16 cellular contexts compared by ENCODE assay signal in the genomic region with DNA sequence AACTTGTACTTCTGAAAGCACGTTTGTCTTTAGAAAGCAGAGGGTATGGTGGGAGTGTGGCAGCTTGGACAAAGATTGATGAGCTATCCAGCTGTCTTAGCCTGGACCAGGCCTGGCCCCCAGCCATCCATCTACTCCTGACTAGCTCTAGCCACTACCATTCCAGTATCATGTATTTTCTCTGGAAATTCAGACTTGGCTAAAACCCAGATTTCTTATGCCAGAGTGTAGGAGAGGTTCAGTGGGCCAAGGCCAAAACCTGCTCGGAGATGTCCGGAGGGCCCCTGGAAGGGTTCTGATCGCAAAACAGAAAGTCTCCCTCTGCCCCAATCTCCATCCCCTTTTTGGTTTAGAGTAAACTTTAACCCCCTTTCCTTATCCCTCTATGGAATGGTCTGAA.
"Had no signal": no experiment of that assay in that cellular context is flagged by ENCODE, and none has a peak within 500 bp of the region (broad histone marks: within the 10 kb centered on the region; RNA-seq: fewer than 3 reads in every experiment).

No MANE protein-coding gene starts in this region.

- H3K27ac ChIP-seq: dorsolateral prefrontal cortex, lower lobe of right lung, stomach, thoracic aorta had no signal

- DNase-seq: activated CD4-positive, alpha-beta T cell treated with anti-CD3 and anti-CD28 coated beads for 1 hour; activated CD8-positive, alpha-beta memory T cell treated with anti-CD3 and anti-CD28 coated beads, Interleukin-2, amount 50 U/mL, for 4 hours; activated CD8-positive, alpha-beta T cell treated with anti-CD3 and anti-CD28 coated beads for 36 hours; amniotic stem cell; hypothalamus; lower lobe of right lung; mucosa of descending colon; stomach; T-helper 9 cell had no signal

- H3K4me1 ChIP-seq: lower lobe of right lung, stomach had no signal

- H3K27ac Mint-ChIP-seq: activated CD8-positive, alpha-beta T cell treated with anti-CD3 and anti-CD28 coated beads for 36 hours; activated naive CD4-positive, alpha-beta T cell treated with anti-CD3 and anti-CD28 coated beads, Interleukin-2, amount 50 U/mL, for 24 hours; brain; natural killer cell treated with Interleukin-12 subunit alpha and Interleukin-12 subunit beta and Interleukin-15 and Interleukin-18, amount 100 ng/mL, for 72 hours had no signal

- H3K36me3 Mint-ChIP-seq: activated naive CD4-positive, alpha-beta T cell treated with anti-CD3 and anti-CD28 coated beads, Interleukin-2, amount 50 U/mL, for 24 hours; brain; natural killer cell treated with Interleukin-12 subunit alpha and Interleukin-12 subunit beta and Interleukin-15 and Interleukin-18, amount 100 ng/mL, for 72 hours had no signal

- H3K36me3 ChIP-seq: lower lobe of right lung, stomach, thoracic aorta had no signal

- H3K9me3 Mint-ChIP-seq: activated CD8-positive, alpha-beta T cell treated with anti-CD3 and anti-CD28 coated beads for 36 hours; activated naive CD4-positive, alpha-beta T cell treated with anti-CD3 and anti-CD28 coated beads, Interleukin-2, amount 50 U/mL, for 24 hours; brain; natural killer cell treated with Interleukin-12 subunit alpha and Interleukin-12 subunit beta and Interleukin-15 and Interleukin-18, amount 100 ng/mL, for 72 hours had no signal

- FAIRE-seq: urothelium cell line had no signal

- H3K9me3 ChIP-seq: lower lobe of right lung, mucosa of descending colon, stomach, thoracic aorta had no signal

- ATAC-seq: activated CD8-positive, alpha-beta T cell treated with anti-CD3 and anti-CD28 coated beads for 36 hours; esophagus mucosa; lower lobe of right lung; mucosa of descending colon; natural killer cell treated with Interleukin-12 subunit alpha and Interleukin-12 subunit beta and Interleukin-15 and Interleukin-18, amount 100 ng/mL, for 72 hours had no signal

- H3K27me3 ChIP-seq: dorsolateral prefrontal cortex, stomach had no signal

- H3K27me3 Mint-ChIP-seq: activated CD8-positive, alpha-beta T cell treated with anti-CD3 and anti-CD28 coated beads for 36 hours; activated naive CD4-positive, alpha-beta T cell treated with anti-CD3 and anti-CD28 coated beads, Interleukin-2, amount 50 U/mL, for 24 hours; brain; natural killer cell treated with Interleukin-12 subunit alpha and Interleukin-12 subunit beta and Interleukin-15 and Interleukin-18, amount 100 ng/mL, for 72 hours had no signal

- H3K4me3 ChIP-seq: dorsolateral prefrontal cortex, lower lobe of right lung, mucosa of descending colon, stomach, thoracic aorta had no signal

- H3K4me3 Mint-ChIP-seq: activated CD8-positive, alpha-beta T cell treated with anti-CD3 and anti-CD28 coated beads for 36 hours; activated naive CD4-positive, alpha-beta T cell treated with anti-CD3 and anti-CD28 coated beads, Interleukin-2, amount 50 U/mL, for 24 hours; brain; natural killer cell treated with Interleukin-12 subunit alpha and Interleukin-12 subunit beta and Interleukin-15 and Interleukin-18, amount 100 ng/mL, for 72 hours had no signal
